10 cellular contexts compared by ENCODE assay signal in genomic region chr19:40907968-40908735, GRCh38. TPM values are rescaled to one million over a fixed set of nuclear protein-coding genes. Genes with fewer than 3 reads are reported as not detected.
A peak's percentile ranks its signal among the peaks of the same experiment; 100 is the strongest.
DNase-seq lines count a peak whose midpoint lies in the region; ATAC-seq and TF ChIP-seq lines count a peak whose summit lies in the region.
"Had no signal": no experiment of that assay in that cellular context is flagged by ENCODE, and none has a peak within 500 bp of the region (broad histone marks: within the 10 kb centered on the region; RNA-seq: fewer than 3 reads in every experiment).

No MANE protein-coding gene starts in this region.

- no peak overlapping the region for H3K4me3 Mint-ChIP-seq in endothelial cell (ENCODE audit: unreplicated experiment)

- peak; percentile 35 to 74 for DNase-seq in HL-60 (ENCODE audit: low read depth in 1 of 2, low spot score in 1 of 2)
- DNase-seq in activated CD4-positive, alpha-beta T cell treated with anti-CD3 and anti-CD28 coated beads, Interleukin-2, amount 50 U/mL, for 48 hours = peak; percentile 56 to 60
- DNase-seq in endothelial cell (ENCODE audit: low spot score) = peak; percentile 6
- DNase-seq in stimulated activated CD4-positive, alpha-beta T cell treated with anti-CD3 and anti-CD28 coated beads, TNF-alpha, amount 100 ng/mL, for 48 hours (ENCODE audit: low read depth in 3 of 3) = peak in 2 of 3 donors; percentile 6 to 33
- DNase-seq in NCI-H510A (lab: John Stamatoyannopoulos, UW) = no peak

- no peaks in the 10 kb centered on the region for H3K27me3 ChIP-seq in HL-60 (ENCODE audit: insufficient read depth, poor library complexity, severe bottlenecking)

- peaks cover 10% of the 10 kb centered on the region for H3K4me1 Mint-ChIP-seq in endothelial cell (ENCODE audit: unreplicated experiment)

- TF ChIP-seq CTCF in HL-60 (IDR thresholded peaks at IDR 0.05; ENCODE audit: insufficient read depth, low read length) = no peak
- TF ChIP-seq CTCF in endothelial cell (IDR thresholded peaks at IDR 0.05; ENCODE audit: unreplicated experiment) = no peak

- H3K27ac ChIP-seq in HL-60 (replicated peaks) = peak overlapping the region; percentile 65
- H3K27ac ChIP-seq: VCaP had no signal

- H3K9me3 Mint-ChIP-seq in endothelial cell (ENCODE audit: unreplicated experiment) = peaks cover 9% of the 10 kb centered on the region

- H3K4me3 ChIP-seq in HL-60 (replicated peaks; ENCODE audit: insufficient read depth, low read length) = peak overlapping the region; percentile 25

- H3K36me3 Mint-ChIP-seq in endothelial cell (ENCODE audit: low read depth, unreplicated experiment) = no peaks in the 10 kb centered on the region

- H3K27ac Mint-ChIP-seq in endothelial cell (ENCODE audit: unreplicated experiment) = no peak overlapping the region

- H3K27me3 Mint-ChIP-seq in endothelial cell (ENCODE audit: unreplicated experiment) = peaks cover 2% of the 10 kb centered on the region

- ATAC-seq in GM18498 (IDR thresholded peaks at IDR 0.05; ENCODE audit: unreplicated experiment) (no peak), HG02678 (IDR thresholded peaks at IDR 0.05; ENCODE audit: unreplicated experiment) (no peak), GM19463 (IDR thresholded peaks at IDR 0.05; ENCODE audit: unreplicated experiment) (no peak)

RNA-seq across cellular contexts. Expression of gene CYP2A7, which starts 26.1 kb away (rescaled TPM):
- total RNA-seq in endothelial cell (ENCODE audit: unreplicated experiment) = not detected
- total RNA-seq: frontal cortex had no signal

RNA-seq across cellular contexts. Expression of gene CYP2A6, which starts 57.9 kb away (rescaled TPM):
- not detected for total RNA-seq in endothelial cell (ENCODE audit: unreplicated experiment)
- total RNA-seq: frontal cortex had no signal
